Comparison of ENCODE assay signal across 1 cellular context in the genomic region with DNA sequence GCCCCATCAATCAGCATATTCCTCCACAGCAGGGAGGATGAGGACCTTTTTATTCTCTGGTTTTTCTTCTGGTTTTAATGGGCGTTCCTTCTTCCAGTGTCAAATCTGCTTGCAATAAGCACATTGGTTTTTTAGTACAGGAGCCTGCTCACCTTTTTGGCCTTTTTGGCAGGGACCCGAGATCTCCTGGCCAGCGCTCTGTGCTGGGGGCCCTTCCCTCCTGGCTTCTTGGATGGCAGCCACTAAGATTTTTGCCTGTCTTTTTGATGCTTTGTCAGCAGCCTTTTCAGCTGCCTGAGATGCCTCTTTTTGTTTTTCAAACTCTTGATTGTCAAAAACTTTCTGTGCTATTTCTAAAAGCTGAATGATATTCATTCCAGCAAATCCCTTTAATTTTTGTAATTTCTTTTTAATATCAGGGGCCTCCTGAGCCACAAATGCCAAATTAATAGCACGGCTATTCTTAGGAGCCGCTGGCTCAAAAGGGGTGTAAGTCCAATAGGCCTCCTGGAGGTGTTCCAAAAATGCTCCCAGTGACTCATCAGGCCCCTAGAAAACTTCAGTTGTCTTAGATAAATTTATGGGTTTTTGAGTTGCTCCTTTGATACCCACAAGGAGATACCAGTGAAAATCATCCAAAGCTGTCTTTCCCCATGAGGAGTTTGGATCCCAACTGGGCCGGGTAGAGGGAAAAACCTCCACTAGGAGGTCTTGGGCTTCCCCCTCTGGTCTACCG.
TF ChIP-seq lines count a peak whose summit lies in the region.

No MANE protein-coding gene starts in this region.

TF ChIP-seq in GM23338, 12 proteins besides CTCF, POLR2A, EP300 and RAD21 (continued from another document):
- no peak for TF ChIP-seq ZNF462 (CRISPR knock-in tag; IDR thresholded peaks at IDR 0.05)
- TF ChIP-seq NANOG (IDR thresholded peaks at IDR 0.05; ENCODE audit: borderline replicate concordance) = no peak
